In genomic region chr6:143222758-143223334, GRCh38 we compare ENCODE assay signal across 1 cellular context.
TF ChIP-seq lines count a peak whose summit lies in the region.

No MANE protein-coding gene starts in this region.

TF ChIP-seq in H1, 55 proteins besides CTCF, POLR2A, EP300 and RAD21 (continued from another document):
- no peak for TF ChIP-seq ATF2 (IDR thresholded peaks at IDR 0.05; ENCODE audit: low read length)
- TF ChIP-seq TEAD4 (IDR thresholded peaks at IDR 0.05; ENCODE audit: low read depth, low read length): no peak
- no peak for TF ChIP-seq CHD7 (IDR thresholded peaks at IDR 0.05; ENCODE audit: insufficient replicate concordance, low read length)
- no peak for TF ChIP-seq CBX8 (IDR thresholded peaks at IDR 0.05; ENCODE audit: borderline replicate concordance, low read depth, low read length)
- no peak for TF ChIP-seq KDM4A (IDR thresholded peaks at IDR 0.05; ENCODE audit: low read depth, low read length, severe bottlenecking)
- TF ChIP-seq SIN3A (conservative IDR thresholded peaks at IDR 0.05 in 1 of 2, IDR thresholded peaks at IDR 0.05 in 1 of 2; ENCODE audit: low read depth in 1 of 2, low read length in 2 of 2): no peak
- TF ChIP-seq SAP30 (IDR thresholded peaks at IDR 0.05; ENCODE audit: insufficient read depth, insufficient replicate concordance, low read length): no peak
- TF ChIP-seq HDAC2 (IDR thresholded peaks at IDR 0.05; ENCODE audit: borderline replicate concordance in 1 of 2, low read depth in 2 of 2, low read length in 2 of 2): no peak
TF ChIP-seq in H1: peak in this region for 0.
